In the genomic region with DNA sequence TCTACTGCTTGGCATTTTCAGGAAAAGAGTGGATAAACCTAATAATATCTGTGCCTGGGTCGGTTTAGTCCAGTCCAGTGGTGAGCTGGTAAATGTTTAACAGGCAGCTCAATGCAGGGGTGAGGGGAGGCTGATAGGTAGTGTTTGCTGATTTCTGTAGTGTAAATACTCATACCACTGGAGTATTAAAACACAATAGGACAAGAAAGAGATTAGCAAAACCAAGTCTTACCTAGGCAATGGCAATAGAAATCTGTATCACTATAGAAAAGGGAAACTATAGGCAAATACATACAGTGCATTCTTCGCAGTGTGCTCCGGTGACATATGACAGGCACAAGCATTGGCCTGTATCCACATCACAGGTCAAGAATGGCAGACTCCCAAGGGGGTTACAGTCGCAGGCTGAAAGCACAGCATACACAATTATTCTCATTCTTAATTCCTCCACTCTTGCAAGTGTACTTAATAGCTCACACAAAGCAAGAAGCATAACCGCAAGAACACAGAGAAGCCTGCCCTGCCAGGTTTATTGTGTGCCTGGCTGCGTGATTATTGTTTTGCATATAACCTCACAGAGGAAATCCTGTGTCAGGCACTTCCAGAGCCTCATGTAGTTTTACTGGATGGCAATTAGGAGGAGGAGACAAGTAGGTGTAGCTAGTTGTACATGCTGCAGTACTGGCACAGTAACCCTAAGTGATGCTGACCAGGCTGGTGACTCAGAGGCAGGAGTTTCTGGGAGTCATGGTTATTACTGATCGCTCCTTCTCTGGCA, we compare ENCODE assay signal across 9 cellular contexts. TPM values are rescaled to one million over a fixed set of nuclear protein-coding genes. Genes with fewer than 3 reads are reported as not detected.
A peak's percentile ranks its signal among the peaks of the same experiment; 100 is the strongest.
DNase-seq lines count a peak whose midpoint lies in the region; ATAC-seq and TF ChIP-seq lines count a peak whose summit lies in the region.
"Had no signal": no experiment of that assay in that cellular context is flagged by ENCODE, and none has a peak within 500 bp of the region (broad histone marks: within the 10 kb centered on the region; RNA-seq: fewer than 3 reads in every experiment).

No MANE protein-coding gene starts in this region.

- no peak overlapping the region for H3K27ac ChIP-seq in prostate gland

- WGBS in prostate gland, result 18% methylated on average over 7 of the region's 7 CpGs

- H3K4me3 ChIP-seq in prostate gland, result no peak overlapping the region

- DNase-seq in NCI-H526 treated with DMSO at 0.1 percent for 48 hours (lab: John Stamatoyannopoulos, UW), result peak; percentile 91
- peak; percentile 90 for DNase-seq in fibroblast of gingiva (ENCODE audit: low read depth)
- DNase-seq in prostate gland (ENCODE audit: low spot score), result peak; percentile 13
- no peak for DNase-seq in activated gamma-delta T cell (lab: John Stamatoyannopoulos, UW)
- no peak for DNase-seq in activated T-cell treated with anti-CD3 and anti-CD28 coated beads for 4 hours
- no peak for DNase-seq in GM10266 (ENCODE audit: extremely low spot score)
- no peak for DNase-seq in stimulated activated CD4-positive, alpha-beta T cell treated with anti-CD3 and anti-CD28 coated beads, Interleukin-4, amount 100 ng/mL, for 4 hours

- intact Hi-C loops in prostate gland (cut with DNase I), result no loop called here

- H3K36me3 ChIP-seq in prostate gland, result no peaks in the 10 kb centered on the region

- H3K4me1 ChIP-seq in prostate gland (replicated peaks), result peaks cover 7% of the 10 kb centered on the region

- no peaks in the 10 kb centered on the region for H3K27me3 ChIP-seq in prostate gland (replicated peaks; ENCODE audit: insufficient read depth)

- no peak for TF ChIP-seq POLR2A in prostate gland (IDR thresholded peaks at IDR 0.05)

- TF ChIP-seq CTCF in prostate gland (IDR thresholded peaks at IDR 0.05) (no peak), GM10266 (IDR thresholded peaks at IDR 0.05; ENCODE audit: control insufficient read depth, insufficient read depth, low read depth, missing control alignments) (no peak)

- peak; percentile 80 for ATAC-seq in GM21423 (IDR thresholded peaks at IDR 0.05; ENCODE audit: unreplicated experiment)

- no peaks in the 10 kb centered on the region for H3K9me3 ChIP-seq in prostate gland

RNA-seq across cellular contexts. Expression of a gene that starts 35.0 kb away (rescaled TPM):
- total RNA-seq in prostate gland, result under 1 TPM in 1 of 2 donors, not detected in 1; 0.85 TPM
- total RNA-seq: T-helper 1 cell treated with Interleukin-12 subunit alpha and Interleukin-12 subunit beta and Interleukin-4 antibody, amounts not matched to agents 30 ng/mL and 1 ng/mL, for 36 hours had no signal

Comparison
In these comparisons a context has a peak if more than half of its experiments do, and no peak if none do; other contexts are left out.
1. DNase-seq: peak in NCI-H526 treated with DMSO at 0.1 percent for 48 hours (single experiment), fibroblast of gingiva (single experiment) and prostate gland (single experiment); none in activated gamma-delta T cell (single experiment), activated T-cell treated with anti-CD3 and anti-CD28 coated beads for 4 hours (single experiment), GM10266 (single experiment) and stimulated activated CD4-positive, alpha-beta T cell treated with anti-CD3 and anti-CD28 coated beads, Interleukin-4, amount 100 ng/mL, for 4 hours (0 of 2).